8 cellular contexts compared by ENCODE assay signal in genomic region chr11:68461284-68461861, GRCh38. TPM values are rescaled to one million over a fixed set of nuclear protein-coding genes. Genes with fewer than 3 reads are reported as not detected.
DNase-seq lines count a peak whose midpoint lies in the region; ATAC-seq and TF ChIP-seq lines count a peak whose summit lies in the region.

No MANE protein-coding gene starts in this region.

- H3K27ac ChIP-seq in KOPT-K1 (ENCODE audit: low read depth, low read length, poor library complexity, severe bottlenecking) (peak overlapping the region; percentile 69), stomach (peak overlapping the region; percentile 95 to 99 (median 99))

- DNase-seq in ELF-1 (ENCODE audit: low read depth, low spot score): peak; percentile 63
- no peak for DNase-seq in activated naive CD8-positive, alpha-beta T cell treated with anti-CD3 and anti-CD28 coated beads, Interleukin-2, amount 10 ng/mL, durations not matched to agents 7 days and 5 days
- peak in 2 of 3 donors; percentile 15 to 16 for DNase-seq in immature natural killer cell
- no peak for DNase-seq in stomach
- no peak for DNase-seq in activated CD4-positive, CD25-positive, alpha-beta regulatory T cell (lab: John Stamatoyannopoulos, UW)

- TF ChIP-seq CTCF in stomach (IDR thresholded peaks at IDR 0.05): no peak

- no peaks in the 10 kb centered on the region for H3K9me3 ChIP-seq in KOPT-K1 (ENCODE audit: insufficient read depth, low read length, poor library complexity, severe bottlenecking)
- H3K9me3 ChIP-seq in stomach: no peaks in the 10 kb centered on the region

- peaks cover 6% of the 10 kb centered on the region for H3K36me3 Mint-ChIP-seq in activated naive CD8-positive, alpha-beta T cell treated with anti-CD3 and anti-CD28 coated beads, Interleukin-2, amount 10 ng/mL, durations not matched to agents 7 days and 5 days
- H3K36me3 Mint-ChIP-seq in immature natural killer cell: no peaks in the 10 kb centered on the region

- no peak for TF ChIP-seq POLR2A in stomach (IDR thresholded peaks at IDR 0.05)

- peaks cover 36% of the 10 kb centered on the region for H3K4me1 Mint-ChIP-seq in activated naive CD8-positive, alpha-beta T cell treated with anti-CD3 and anti-CD28 coated beads, Interleukin-2, amount 10 ng/mL, durations not matched to agents 7 days and 5 days
- H3K4me1 Mint-ChIP-seq in immature natural killer cell: peaks cover 52 to 56% of the 10 kb centered on the region in 2 donors

- peaks cover 38 to 60% (median 55%) of the 10 kb centered on the region in 4 donors for H3K4me1 ChIP-seq in stomach

- peak overlapping the region; percentile 83 to 97 (median 90) for H3K4me3 ChIP-seq in stomach

- H3K27me3 Mint-ChIP-seq in activated naive CD8-positive, alpha-beta T cell treated with anti-CD3 and anti-CD28 coated beads, Interleukin-2, amount 10 ng/mL, durations not matched to agents 7 days and 5 days: no peaks in the 10 kb centered on the region
- H3K27me3 Mint-ChIP-seq in immature natural killer cell (ENCODE audit: low read depth in 3 of 3): peaks cover 0 to 15% (median 11%) of the 10 kb centered on the region in 3 donors

- peak overlapping the region; percentile 81 for H3K4me3 Mint-ChIP-seq in activated naive CD8-positive, alpha-beta T cell treated with anti-CD3 and anti-CD28 coated beads, Interleukin-2, amount 10 ng/mL, durations not matched to agents 7 days and 5 days
- H3K4me3 Mint-ChIP-seq in immature natural killer cell: peak overlapping the region; percentile 78 to 97 (median 84)

- no peak for TF ChIP-seq EP300 in stomach (IDR thresholded peaks at IDR 0.05)

- intact Hi-C loops in stomach (cut with DNase I; ENCODE audit: low total_unique reads): no loop called here

- POLR2A ChIA-PET in activated naive CD8-positive, alpha-beta T cell treated with anti-CD3 and anti-CD28 coated beads, Interleukin-2, amount 10 ng/mL, durations not matched to agents 7 days and 5 days (lab: Charles Lee): interaction anchor here (1.1 kb wide), 1 partner anchor 64 kb away, joined by 3 read pairs; no protein-coding TSS in a partner anchor

- peak overlapping the region; percentile 86 for H3K27ac Mint-ChIP-seq in activated naive CD8-positive, alpha-beta T cell treated with anti-CD3 and anti-CD28 coated beads, Interleukin-2, amount 10 ng/mL, durations not matched to agents 7 days and 5 days
- H3K27ac Mint-ChIP-seq in immature natural killer cell: peak overlapping the region; percentile 85 to 95 (median 92)

- peaks cover 17% of the 10 kb centered on the region; the same call in 1 of the 2 replicates for H3K36me3 ChIP-seq in KOPT-K1 (ENCODE audit: insufficient read depth, low read length)
- H3K36me3 ChIP-seq in stomach: no peaks in the 10 kb centered on the region

- H3K9me3 Mint-ChIP-seq in activated naive CD8-positive, alpha-beta T cell treated with anti-CD3 and anti-CD28 coated beads, Interleukin-2, amount 10 ng/mL, durations not matched to agents 7 days and 5 days: no peaks in the 10 kb centered on the region
- H3K9me3 Mint-ChIP-seq in immature natural killer cell: no peaks in the 10 kb centered on the region

- WGBS in stomach, 5 donors: 0 to 1% (median 0%) methylated on average over 22 of the region's 22 CpGs

- no peak for ATAC-seq in activated naive CD8-positive, alpha-beta T cell treated with anti-CD3 and anti-CD28 coated beads, Interleukin-2, amount 10 ng/mL, durations not matched to agents 7 days and 5 days (ENCODE audit: low read depth)
- ATAC-seq in GM19324 (IDR thresholded peaks at IDR 0.05; ENCODE audit: low FRiP score, unreplicated experiment): no peak
- no peak for ATAC-seq in HG02678 (IDR thresholded peaks at IDR 0.05; ENCODE audit: unreplicated experiment)

- H3K27me3 ChIP-seq in stomach: no peaks in the 10 kb centered on the region

RNA-seq across cellular contexts. Expression of gene PPP6R3, which starts 0.8 kb away (rescaled TPM):
- total RNA-seq in activated naive CD8-positive, alpha-beta T cell treated with anti-CD3 and anti-CD28 coated beads, Interleukin-2, amount 10 ng/mL, durations not matched to agents 7 days and 5 days: 100 to 1,000 TPM; 117 to 118 TPM
- polyA plus RNA-seq in immature natural killer cell (10 to 100 TPM; 18.2 to 48.4 (median 29.8) TPM), stomach (10 to 100 TPM; 19.5 to 23.9 (median 22.5) TPM)
- 100 to 1,000 TPM in 4 of 5 donors, 10 to 100 TPM in 1; 95.7 to 236 (median 140) TPM for total RNA-seq in stomach

Comparison
In these comparisons a context has a peak if more than half of its experiments do, and no peak if none do; other contexts are left out.
1. DNase-seq: peak in ELF-1 (single experiment) and immature natural killer cell (2 of 3); none in activated naive CD8-positive, alpha-beta T cell treated with anti-CD3 and anti-CD28 coated beads, Interleukin-2, amount 10 ng/mL, durations not matched to agents 7 days and 5 days (single experiment), stomach (single experiment) and activated CD4-positive, CD25-positive, alpha-beta regulatory T cell (0 of 4).